Comparison of ENCODE assay signal across 1 cellular context in genomic region chr9:124197177-124198095, GRCh38.
A peak's percentile ranks its signal among the peaks of the same experiment; 100 is the strongest.
TF ChIP-seq lines count a peak whose summit lies in the region.

No MANE protein-coding gene starts in this region.

TF ChIP-seq in GM12878, 131 proteins besides CTCF, POLR2A, EP300 and RAD21 (continued from another document and continues in another):
- TF ChIP-seq RELB (IDR thresholded peaks at IDR 0.05; ENCODE audit: low read depth) (peak; percentile 96), YBX1 (IDR thresholded peaks at IDR 0.05) (no peak), MEF2A (IDR thresholded peaks at IDR 0.05; ENCODE audit: insufficient read depth, low read depth, low read length) (peak; percentile 91), SKIL (IDR thresholded peaks at IDR 0.05; ENCODE audit: low read depth, poor library complexity, severe bottlenecking) (peak; percentile 96), NR2C2 (IDR thresholded peaks at IDR 0.05; ENCODE audit: borderline replicate concordance, control insufficient read depth, insufficient read length, low read depth) (no peak), PRDM15 (CRISPR knock-in tag; IDR thresholded peaks at IDR 0.05) (0 out of 2 replicates have a peak, but pooled peaks have one; percentile 38), MYC (IDR thresholded peaks at IDR 0.05; ENCODE audit: insufficient read depth, insufficient read length, insufficient replicate concordance, low read length, severe bottlenecking) (no peak), PAX5 (IDR thresholded peaks at IDR 0.05; ENCODE audit: borderline replicate concordance, low read depth, low read length) (peak; percentile 88), MTA2 (IDR thresholded peaks at IDR 0.05; ENCODE audit: low read depth) (peak; percentile 98), ATF3 (IDR thresholded peaks at IDR 0.05; ENCODE audit: borderline replicate concordance, extremely low read depth, low read depth, low read length) (no peak), ZZZ3 (IDR thresholded peaks at IDR 0.05; ENCODE audit: control insufficient read depth, insufficient read length, low read depth) (no peak), GATAD2B (conservative IDR thresholded peaks at IDR 0.05; ENCODE audit: low read depth) (peak; percentile 98), MAX (IDR thresholded peaks at IDR 0.05; ENCODE audit: low read depth, low read length) (no peak), ZNF687 (IDR thresholded peaks at IDR 0.05) (peak; percentile 97), IRF4 (IDR thresholded peaks at IDR 0.05; ENCODE audit: low read depth, low read length) (peak; percentile 69), SRF (IDR thresholded peaks at IDR 0.05; ENCODE audit: low read depth in 2 of 2, low read length in 2 of 2) (0 out of 4 replicates have a peak, but pooled peaks of 1 of the 2 experiments have one; percentile 23), KAT2A (conservative IDR thresholded peaks at IDR 0.05; ENCODE audit: control insufficient read depth, low read depth, low read length) (no peak), CHD2 (IDR thresholded peaks at IDR 0.05; ENCODE audit: borderline replicate concordance, low read depth, low read length) (peak; percentile 77), BCL3 (IDR thresholded peaks at IDR 0.05; ENCODE audit: borderline replicate concordance, insufficient read depth, low read depth, low read length, poor library complexity, severe bottlenecking) (no peak), TAF1 (IDR thresholded peaks at IDR 0.05; ENCODE audit: borderline replicate concordance, low read depth, low read length) (no peak), ESRRA (IDR thresholded peaks at IDR 0.05; ENCODE audit: low read length) (no peak), IRF3 (IDR thresholded peaks at IDR 0.05) (no peak), SPI1 (IDR thresholded peaks at IDR 0.05; ENCODE audit: borderline replicate concordance, insufficient read depth, low read depth, low read length) (peak; percentile 92), MEF2B (IDR thresholded peaks at IDR 0.05; ENCODE audit: partially characterized antibody, poor library complexity, severe bottlenecking) (peak; percentile 93), FOXK2 (IDR thresholded peaks at IDR 0.05) (no peak; the same call in 1 of the 2 replicates)
- TF ChIP-seq, protein P1, sequence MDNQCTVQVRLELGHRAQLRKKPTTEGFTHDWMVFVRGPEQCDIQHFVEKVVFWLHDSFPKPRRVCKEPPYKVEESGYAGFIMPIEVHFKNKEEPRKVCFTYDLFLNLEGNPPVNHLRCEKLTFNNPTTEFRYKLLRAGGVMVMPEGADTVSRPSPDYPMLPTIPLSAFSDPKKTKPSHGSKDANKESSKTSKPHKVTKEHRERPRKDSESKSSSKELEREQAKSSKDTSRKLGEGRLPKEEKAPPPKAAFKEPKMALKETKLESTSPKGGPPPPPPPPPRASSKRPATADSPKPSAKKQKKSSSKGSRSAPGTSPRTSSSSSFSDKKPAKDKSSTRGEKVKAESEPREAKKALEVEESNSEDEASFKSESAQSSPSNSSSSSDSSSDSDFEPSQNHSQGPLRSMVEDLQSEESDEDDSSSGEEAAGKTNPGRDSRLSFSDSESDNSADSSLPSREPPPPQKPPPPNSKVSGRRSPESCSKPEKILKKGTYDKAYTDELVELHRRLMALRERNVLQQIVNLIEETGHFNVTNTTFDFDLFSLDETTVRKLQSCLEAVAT (IDR thresholded peaks at IDR 0.05), result peak; percentile 95
- TF ChIP-seq, protein P2, sequence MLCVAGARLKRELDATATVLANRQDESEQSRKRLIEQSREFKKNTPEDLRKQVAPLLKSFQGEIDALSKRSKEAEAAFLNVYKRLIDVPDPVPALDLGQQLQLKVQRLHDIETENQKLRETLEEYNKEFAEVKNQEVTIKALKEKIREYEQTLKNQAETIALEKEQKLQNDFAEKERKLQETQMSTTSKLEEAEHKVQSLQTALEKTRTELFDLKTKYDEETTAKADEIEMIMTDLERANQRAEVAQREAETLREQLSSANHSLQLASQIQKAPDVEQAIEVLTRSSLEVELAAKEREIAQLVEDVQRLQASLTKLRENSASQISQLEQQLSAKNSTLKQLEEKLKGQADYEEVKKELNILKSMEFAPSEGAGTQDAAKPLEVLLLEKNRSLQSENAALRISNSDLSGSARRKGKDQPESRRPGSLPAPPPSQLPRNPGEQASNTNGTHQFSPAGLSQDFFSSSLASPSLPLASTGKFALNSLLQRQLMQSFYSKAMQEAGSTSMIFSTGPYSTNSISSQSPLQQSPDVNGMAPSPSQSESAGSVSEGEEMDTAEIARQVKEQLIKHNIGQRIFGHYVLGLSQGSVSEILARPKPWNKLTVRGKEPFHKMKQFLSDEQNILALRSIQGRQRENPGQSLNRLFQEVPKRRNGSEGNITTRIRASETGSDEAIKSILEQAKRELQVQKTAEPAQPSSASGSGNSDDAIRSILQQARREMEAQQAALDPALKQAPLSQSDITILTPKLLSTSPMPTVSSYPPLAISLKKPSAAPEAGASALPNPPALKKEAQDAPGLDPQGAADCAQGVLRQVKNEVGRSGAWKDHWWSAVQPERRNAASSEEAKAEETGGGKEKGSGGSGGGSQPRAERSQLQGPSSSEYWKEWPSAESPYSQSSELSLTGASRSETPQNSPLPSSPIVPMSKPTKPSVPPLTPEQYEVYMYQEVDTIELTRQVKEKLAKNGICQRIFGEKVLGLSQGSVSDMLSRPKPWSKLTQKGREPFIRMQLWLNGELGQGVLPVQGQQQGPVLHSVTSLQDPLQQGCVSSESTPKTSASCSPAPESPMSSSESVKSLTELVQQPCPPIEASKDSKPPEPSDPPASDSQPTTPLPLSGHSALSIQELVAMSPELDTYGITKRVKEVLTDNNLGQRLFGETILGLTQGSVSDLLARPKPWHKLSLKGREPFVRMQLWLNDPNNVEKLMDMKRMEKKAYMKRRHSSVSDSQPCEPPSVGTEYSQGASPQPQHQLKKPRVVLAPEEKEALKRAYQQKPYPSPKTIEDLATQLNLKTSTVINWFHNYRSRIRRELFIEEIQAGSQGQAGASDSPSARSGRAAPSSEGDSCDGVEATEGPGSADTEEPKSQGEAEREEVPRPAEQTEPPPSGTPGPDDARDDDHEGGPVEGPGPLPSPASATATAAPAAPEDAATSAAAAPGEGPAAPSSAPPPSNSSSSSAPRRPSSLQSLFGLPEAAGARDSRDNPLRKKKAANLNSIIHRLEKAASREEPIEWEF (IDR thresholded peaks at IDR 0.05; ENCODE audit: insufficient replicate concordance, low read depth, low read length), result peak; percentile 67
